8 cellular contexts compared by ENCODE assay signal in genomic region chr1:151510957-151511635, GRCh38. TPM values are rescaled to one million over a fixed set of nuclear protein-coding genes. Genes with fewer than 3 reads are reported as not detected.
DNase-seq lines count a peak whose midpoint lies in the region; ATAC-seq and TF ChIP-seq lines count a peak whose summit lies in the region.

TSS of gene CGN (plus strand) at chr1:151511387. CDS start at chr1:151518520, 7,133 bp downstream.

- peak within 1 kb of the TSS in 1 of 2 donors; percentile 49 for H3K27ac Mint-ChIP-seq in activated naive CD4-positive, alpha-beta T cell treated with anti-CD3 and anti-CD28 coated beads, Interleukin-2, amount 50 U/mL, for 72 hours
- H3K27ac Mint-ChIP-seq in glutamatergic neuron (ENCODE audit: unreplicated experiment), result peak within 1 kb of the TSS; percentile 91

- peaks cover 7% of the 10 kb centered on the region for H3K4me1 Mint-ChIP-seq in glutamatergic neuron (ENCODE audit: low read depth, unreplicated experiment)

- CTCF ChIA-PET in HCT116 (lab: Charles Lee), result interaction anchor here (0.7 to 1.9 kb wide), 4 partner anchors 26 to 113 kb away, joined by 3 to 4 read pairs (median 4); partner anchors contain the start of gene TUFT1

- intact Hi-C loops in HCT116 (cut with micrococcal nuclease), result loop anchor here (5.0 kb wide), 1 partner anchor 69 kb away; no protein-coding TSS in a partner anchor

- H3K36me3 ChIP-seq in HCT116 (ENCODE audit: control insufficient read depth in 1 of 2, insufficient read depth in 2 of 2, low read length in 2 of 2) (no peaks in the 10 kb centered on the region), osteoblast (ENCODE audit: insufficient read depth, low read length) (no peaks in the 10 kb centered on the region)

- peaks cover 37% of the 10 kb centered on the region for H3K79me2 ChIP-seq in HCT116 (ENCODE audit: insufficient read depth, low read length)
- no peaks in the 10 kb centered on the region for H3K79me2 ChIP-seq in osteoblast (ENCODE audit: insufficient read depth, low read length)

- H3K27me3 Mint-ChIP-seq in glutamatergic neuron (ENCODE audit: unreplicated experiment), result peaks cover 13% of the 10 kb centered on the region

- no peak for TF ChIP-seq RAD21 in HCT116 (IDR thresholded peaks at IDR 0.05; ENCODE audit: low read depth)

- no peaks in the 10 kb centered on the region for H3K9me3 Mint-ChIP-seq in activated naive CD4-positive, alpha-beta T cell treated with anti-CD3 and anti-CD28 coated beads, Interleukin-2, amount 50 U/mL, for 72 hours
- H3K9me3 Mint-ChIP-seq in glutamatergic neuron (ENCODE audit: unreplicated experiment), result peaks cover 7% of the 10 kb centered on the region

- H3K9me2 ChIP-seq in HCT116 (ENCODE audit: insufficient read depth), result no peaks in the 10 kb centered on the region

- H3K27me3 ChIP-seq in HCT116 (ENCODE audit: insufficient read depth, low read length), result no peaks in the 10 kb centered on the region
- peaks cover 73% of the 10 kb centered on the region for H3K27me3 ChIP-seq in osteoblast (ENCODE audit: insufficient read depth, low read length)

- peaks cover 60 to 75% of the 10 kb centered on the region in 2 experiments for H3K4me1 ChIP-seq in HCT116 (ENCODE audit: control insufficient read depth in 1 of 2, insufficient read depth in 2 of 2, low read length in 2 of 2)
- H3K4me1 ChIP-seq in osteoblast (ENCODE audit: insufficient read depth, low read length), result peaks cover 10% of the 10 kb centered on the region

- ATAC-seq in HCT116, result peak; percentile 80
- peak; percentile 95 to 99 for ATAC-seq in activated naive CD4-positive, alpha-beta T cell treated with anti-CD3 and anti-CD28 coated beads, Interleukin-2, amount 50 U/mL, for 72 hours

- no peaks in the 10 kb centered on the region for H4K20me1 ChIP-seq in HCT116 (ENCODE audit: insufficient read depth)
- no peaks in the 10 kb centered on the region for H4K20me1 ChIP-seq in osteoblast (ENCODE audit: insufficient read depth, low read length)

- RAD21 ChIA-PET in HCT116 (lab: Charles Lee; ENCODE audit: low non-redundant PET in 1 of 2, low total read pairs in 2 of 2, uncharacterized antibody in 2 of 2, unreplicated experiment in 2 of 2), result interaction anchor here (1.0 kb wide), 2 partner anchors 52 to 325 kb away, joined by 3 to 5 read pairs; partner anchors contain the start of gene POGZ (in 1 of the 2)

- no peak for TF ChIP-seq POLR2A in HCT116 (IDR thresholded peaks at IDR 0.05; ENCODE audit: borderline replicate concordance, extremely low read depth, insufficient read depth, insufficient read length)

- POLR2A ChIA-PET in HCT116 (lab: Charles Lee), result interaction anchor here (0.6 to 2.2 kb wide), 4 partner anchors 10 to 228 kb away, joined by 3 to 10 read pairs (median 5); no protein-coding TSS in a partner anchor

- H3K4me2 ChIP-seq in HCT116 (ENCODE audit: low read length) (peak within 1 kb of the TSS; percentile 91), osteoblast (ENCODE audit: insufficient read depth, low read length) (peak within 1 kb of the TSS; percentile 73)

- H3K27ac ChIP-seq in HCT116 (ENCODE audit: low read depth, low read length), result peak within 1 kb of the TSS; percentile 84
- no peak within 1 kb of the TSS for H3K27ac ChIP-seq in osteoblast (ENCODE audit: low read depth, low read length)
- peak within 1 kb of the TSS; percentile 83 for H3K27ac ChIP-seq in temporal lobe (ENCODE audit: low read depth, low read length)

- H3K9ac ChIP-seq in HCT116 (ENCODE audit: low read length), result peak within 1 kb of the TSS; percentile 75

- H3K9me3 ChIP-seq in HCT116 (ENCODE audit: control insufficient read depth in 1 of 2, insufficient read depth in 1 of 2, low read depth in 1 of 2, low read length in 2 of 2) (no peaks in the 10 kb centered on the region), osteoblast (ENCODE audit: low read depth, low read length) (no peaks in the 10 kb centered on the region)

- DNase-seq in DMS79 (lab: John Stamatoyannopoulos, UW), result peak; percentile 85
- no peak for DNase-seq in HCT116 (ENCODE audit: low read depth, low spot score)
- peak; percentile 92 for DNase-seq in NCI-H1048 (lab: John Stamatoyannopoulos, UW)
- peak; percentile 94 for DNase-seq in SKM-1 (lab: John Stamatoyannopoulos, UW; ENCODE audit: unreplicated experiment)
- DNase-seq in activated naive CD4-positive, alpha-beta T cell treated with anti-CD3 and anti-CD28 coated beads, Interleukin-2, amount 50 U/mL, for 72 hours (ENCODE audit: low spot score in 2 of 2), result peak; percentile 85 to 87
- DNase-seq in glutamatergic neuron, result peak; percentile 95
- peak; percentile 90 for DNase-seq in osteoblast (ENCODE audit: insufficient read length, low spot score, missing footprints)

- H3K36me3 Mint-ChIP-seq in activated naive CD4-positive, alpha-beta T cell treated with anti-CD3 and anti-CD28 coated beads, Interleukin-2, amount 50 U/mL, for 72 hours, result no peaks in the 10 kb centered on the region
- no peaks in the 10 kb centered on the region for H3K36me3 Mint-ChIP-seq in glutamatergic neuron (ENCODE audit: unreplicated experiment)

- peak within 1 kb of the TSS; percentile 68 to 72 for H3K4me3 ChIP-seq in HCT116 (replicated peaks in 1 of 2; ENCODE audit: low read depth in 1 of 2, low read length in 2 of 2)
- H3K4me3 ChIP-seq in osteoblast (ENCODE audit: insufficient read depth, low read length), result peak within 1 kb of the TSS; percentile 61

- BruUV-seq in HCT116 (replicated peaks; lab: Mats Ljungman, UMichigan), result no TSS peak

- peak within 1 kb of the TSS; percentile 96 for H3K4me3 Mint-ChIP-seq in glutamatergic neuron (ENCODE audit: unreplicated experiment)

- no peak for TF ChIP-seq CTCF in HCT116 (IDR thresholded peaks at IDR 0.05 in 2 of 3, conservative IDR thresholded peaks at IDR 0.05 in 1 of 3; ENCODE audit: borderline replicate concordance in 1 of 3, insufficient read depth in 1 of 3, low read depth in 2 of 3, low read length in 2 of 3)
- TF ChIP-seq CTCF in glutamatergic neuron (IDR thresholded peaks at IDR 0.05; ENCODE audit: partially characterized antibody, unreplicated experiment), result no peak
- TF ChIP-seq CTCF in osteoblast (IDR thresholded peaks at IDR 0.05; ENCODE audit: extremely low read depth, low read depth, low read length), result no peak

- H2AFZ ChIP-seq in HCT116 (ENCODE audit: low read depth, low read length, poor library complexity, severe bottlenecking) (peak within 1 kb of the TSS; percentile 28), osteoblast (ENCODE audit: low read length) (peak within 1 kb of the TSS; percentile 24)

TF ChIP-seq in HCT116, 20 proteins besides CTCF, POLR2A, EP300 and RAD21:
- TF ChIP-seq CBX3 (IDR thresholded peaks at IDR 0.05; ENCODE audit: low read depth) (no peak), JUND (IDR thresholded peaks at IDR 0.05) (no peak), POLR2AphosphoS5 (IDR thresholded peaks at IDR 0.05; ENCODE audit: low read depth, low read length) (peak; percentile 39; the same call in 1 of the 2 replicates), SIN3A (IDR thresholded peaks at IDR 0.05; ENCODE audit: low read depth) (no peak)

RNA-seq across cellular contexts. Expression of gene CGN, which starts in this region (rescaled TPM):
- total RNA-seq in HCT116 (2021; ENCODE audit: unreplicated experiment), result 19.7 TPM
- 15.5 and 16.8 TPM in 2 replicates for polyA plus RNA-seq in HCT116 (2012)
- total RNA-seq in activated naive CD4-positive, alpha-beta T cell treated with anti-CD3 and anti-CD28 coated beads, Interleukin-2, amount 50 U/mL, for 72 hours, result 1 to 10 TPM; 2.6 to 3.2 TPM
- 2.0 TPM for total RNA-seq in glutamatergic neuron (ENCODE audit: unreplicated experiment)
- total RNA-seq in osteoblast, result not detected in 2 replicates
- 1.7 TPM for total RNA-seq in temporal lobe

Comparison
In these comparisons a context has a peak if more than half of its experiments do, and no peak if none do; other contexts are left out.
1. Peak in DNase-seq, H3K4me3 ChIP-seq and H3K4me2 ChIP-seq in osteoblast; RNA of the gene not detected or under 1 TPM.